10 cellular contexts compared by ENCODE assay signal in genomic region chr19:2982556-2982955, GRCh38. TPM values are rescaled to one million over a fixed set of nuclear protein-coding genes. Genes with fewer than 3 reads are reported as not detected.
DNase-seq lines count a peak whose midpoint lies in the region; ATAC-seq and TF ChIP-seq lines count a peak whose summit lies in the region.
"Had no signal": no experiment of that assay in that cellular context is flagged by ENCODE, and none has a peak within 500 bp of the region (broad histone marks: within the 10 kb centered on the region; RNA-seq: fewer than 3 reads in every experiment).

No MANE protein-coding gene starts in this region.

- TF ChIP-seq CTCF in Panc1 (IDR thresholded peaks at IDR 0.05) (no peak), nephron (IDR thresholded peaks at IDR 0.05; ENCODE audit: unreplicated experiment in 3 of 3) (no peak), testis (IDR thresholded peaks at IDR 0.05) (no peak), endodermal cell (conservative IDR thresholded peaks at IDR 0.05) (no peak)

- H3K79me1 ChIP-seq in mesendoderm (ENCODE audit: low read length): no peaks in the 10 kb centered on the region

- H3K36me3 Mint-ChIP-seq in nephron (ENCODE audit: low read depth) (no peaks in the 10 kb centered on the region), endodermal cell (ENCODE audit: low read depth) (no peaks in the 10 kb centered on the region)
- no peaks in the 10 kb centered on the region for H3K36me3 Mint-ChIP-seq in activated T-cell treated with anti-CD3 and anti-CD28 coated beads, Interleukin-2, amount 50 U/mL, for 24 hours (ENCODE audit: low read depth)

- no peak overlapping the region for H2BK120ac ChIP-seq in mesendoderm (ENCODE audit: low read depth, low read length)

- H3K4me1 Mint-ChIP-seq in nephron (peaks cover 38% of the 10 kb centered on the region), endodermal cell (peaks cover 30% of the 10 kb centered on the region)
- H3K4me1 Mint-ChIP-seq in activated T-cell treated with anti-CD3 and anti-CD28 coated beads, Interleukin-2, amount 50 U/mL, for 24 hours (ENCODE audit: low read depth): peaks cover 2% of the 10 kb centered on the region

- no peaks in the 10 kb centered on the region for H3K9me3 Mint-ChIP-seq in nephron
- H3K9me3 Mint-ChIP-seq in activated T-cell treated with anti-CD3 and anti-CD28 coated beads, Interleukin-2, amount 50 U/mL, for 24 hours: no peaks in the 10 kb centered on the region
- no peaks in the 10 kb centered on the region for H3K9me3 Mint-ChIP-seq in endodermal cell
- H3K9me3 Mint-ChIP-seq: stimulated activated naive CD8-positive, alpha-beta T cell treated with anti-CD3 and anti-CD28 coated beads, Interleukin-15, amount 100 ng/mL, for 72 hours had no signal

- no peak overlapping the region for H2BK5ac ChIP-seq in mesendoderm (ENCODE audit: low read length)

- H2BK15ac ChIP-seq in mesendoderm (replicated peaks; ENCODE audit: low read depth): no peak overlapping the region

- H3K4me2 ChIP-seq in mesendoderm (ENCODE audit: low read length): no peak overlapping the region

- no peak overlapping the region for H3K27ac ChIP-seq in Panc1 (ENCODE audit: low read length)
- H3K27ac ChIP-seq in ectodermal cell (ENCODE audit: insufficient read depth, low read depth, low read length, poor library complexity, severe bottlenecking): peak overlapping the region; percentile 23
- peak overlapping the region; percentile 8 to 16 for H3K27ac ChIP-seq in testis
- no peak overlapping the region for H3K27ac ChIP-seq in endodermal cell (ENCODE audit: low read depth, low read length)
- H3K27ac ChIP-seq in mesendoderm (ENCODE audit: low read depth, low read length): no peak overlapping the region

- H3K27ac Mint-ChIP-seq in nephron (peak overlapping the region in 2 of 3 experiments; percentile 76 to 93), endodermal cell (no peak overlapping the region)
- no peak overlapping the region for H3K27ac Mint-ChIP-seq in activated T-cell treated with anti-CD3 and anti-CD28 coated beads, Interleukin-2, amount 50 U/mL, for 24 hours

- POLR2A ChIA-PET in Panc1 (lab: Charles Lee): no interaction called here

- H3K27me3 ChIP-seq in Panc1 (ENCODE audit: control insufficient read depth, insufficient read depth, low read length) (no peaks in the 10 kb centered on the region), ectodermal cell (ENCODE audit: control insufficient read depth, insufficient read depth, low read length, poor library complexity, severe bottlenecking) (peaks cover 92% of the 10 kb centered on the region), testis (no peaks in the 10 kb centered on the region), endodermal cell (ENCODE audit: control insufficient read depth, insufficient read depth, low read length, poor library complexity, severe bottlenecking) (no peaks in the 10 kb centered on the region), mesendoderm (ENCODE audit: insufficient read depth, low read length, poor library complexity) (peaks cover 2% of the 10 kb centered on the region)

- H3K9ac ChIP-seq in endodermal cell (ENCODE audit: extremely low read depth, low read length, poor library complexity, severe bottlenecking) (no peak overlapping the region), mesendoderm (ENCODE audit: low read length) (no peak overlapping the region)

- H3K36me3 ChIP-seq in Panc1 (ENCODE audit: control insufficient read depth, insufficient read depth, low read length): no peaks in the 10 kb centered on the region
- no peaks in the 10 kb centered on the region for H3K36me3 ChIP-seq in ectodermal cell (ENCODE audit: control insufficient read depth, insufficient read depth, low read length)
- H3K36me3 ChIP-seq in testis (ENCODE audit: low read depth, missing control alignments): no peaks in the 10 kb centered on the region
- H3K36me3 ChIP-seq in endodermal cell (ENCODE audit: control insufficient read depth, insufficient read depth, low read length): no peaks in the 10 kb centered on the region
- no peaks in the 10 kb centered on the region for H3K36me3 ChIP-seq in mesendoderm (ENCODE audit: control insufficient read depth, insufficient read depth, low read length)

- TF ChIP-seq POLR2A in testis (IDR thresholded peaks at IDR 0.05): no peak

- H4K8ac ChIP-seq in mesendoderm (ENCODE audit: low read depth, low read length): no peak overlapping the region

- intact Hi-C loops in Panc1 (cut with micrococcal nuclease; ENCODE audit: unreplicated experiment): no loop called here
- intact Hi-C loops in testis (cut with DNase I; ENCODE audit: low total_unique reads): no loop called here

- H3K4me3 Mint-ChIP-seq in nephron: peak overlapping the region in 1 of 3 experiments; percentile 32
- no peak overlapping the region for H3K4me3 Mint-ChIP-seq in activated T-cell treated with anti-CD3 and anti-CD28 coated beads, Interleukin-2, amount 50 U/mL, for 24 hours
- H3K4me3 Mint-ChIP-seq in endodermal cell: no peak overlapping the region
- H3K4me3 Mint-ChIP-seq: stimulated activated naive CD8-positive, alpha-beta T cell treated with anti-CD3 and anti-CD28 coated beads, Interleukin-15, amount 100 ng/mL, for 72 hours had no signal

- H3K4me1 ChIP-seq in Panc1 (ENCODE audit: control insufficient read depth, insufficient read depth, low read length) (peaks cover 9% of the 10 kb centered on the region), ectodermal cell (ENCODE audit: control insufficient read depth, insufficient read depth, low read length) (peaks cover 30% of the 10 kb centered on the region), testis (peaks cover 20% of the 10 kb centered on the region), endodermal cell (ENCODE audit: control insufficient read depth, insufficient read depth, low read length) (peaks cover 15% of the 10 kb centered on the region), mesendoderm (ENCODE audit: control insufficient read depth, low read depth, low read length) (no peaks in the 10 kb centered on the region)

- H3K9me3 ChIP-seq in Panc1 (ENCODE audit: control insufficient read depth, insufficient read depth, low read depth, low read length): no peaks in the 10 kb centered on the region
- H3K9me3 ChIP-seq in ectodermal cell (ENCODE audit: control insufficient read depth, low read length): no peaks in the 10 kb centered on the region
- no peaks in the 10 kb centered on the region for H3K9me3 ChIP-seq in testis
- H3K9me3 ChIP-seq in endodermal cell (ENCODE audit: control insufficient read depth, low read length): no peaks in the 10 kb centered on the region

- no peaks in the 10 kb centered on the region for H3K79me2 ChIP-seq in mesendoderm (ENCODE audit: control insufficient read depth, insufficient read depth, low read length)

- H3K27me3 Mint-ChIP-seq in nephron (ENCODE audit: low read depth) (peaks cover 39% of the 10 kb centered on the region), endodermal cell (ENCODE audit: insufficient read depth) (peaks cover 44% of the 10 kb centered on the region)
- peaks cover 25% of the 10 kb centered on the region for H3K27me3 Mint-ChIP-seq in activated T-cell treated with anti-CD3 and anti-CD28 coated beads, Interleukin-2, amount 50 U/mL, for 24 hours

- CTCF ChIA-PET in Panc1 (lab: Charles Lee): no interaction called here

- H3K4me3 ChIP-seq in Panc1 (ENCODE audit: low read depth in 2 of 2, low read length in 2 of 2) (no peak overlapping the region), ectodermal cell (ENCODE audit: insufficient read depth, low read depth, low read length) (no peak overlapping the region), testis (no peak overlapping the region), endodermal cell (ENCODE audit: low read length) (no peak overlapping the region), mesendoderm (ENCODE audit: low read length) (no peak overlapping the region)

- H2AK5ac ChIP-seq in mesendoderm (ENCODE audit: low read length): no peak overlapping the region

- BruUV-seq in Panc1 (replicated peaks; lab: Mats Ljungman, UMichigan): no TSS peak

- H3K18ac ChIP-seq in mesendoderm (ENCODE audit: low read length): no peak overlapping the region

- H3K4ac ChIP-seq in mesendoderm (ENCODE audit: low read depth, low read length): no peak overlapping the region

- H4K5ac ChIP-seq in mesendoderm (ENCODE audit: low read length): no peak overlapping the region

- 46 to 47% methylated on average over 8 of the region's 8 CpGs for WGBS in ectodermal cell, 2 experiments
- 34 to 40% methylated on average over 4 to 8 of the region's 8 CpGs for WGBS in testis, 2 donors
- WGBS in endodermal cell (ENCODE audit: insufficient coverage in 1 of 2, insufficient read length in 1 of 2), 2 experiments: 81% methylated on average over 8 of the region's 8 CpGs; no CpG with 5 or more reads in 1 of the 2 experiments
- no CpG with 5 or more reads among the region's 8 CpGs for WGBS in mesendoderm (ENCODE audit: extremely low coverage, insufficient coverage, low lambda C conversion rate)

- in situ Hi-C loops in Panc1 (cut with HindIII; ENCODE audit: low pct_unique_long_range_greater_than_20kb, low sequenced_read_pairs): no loop called here

- no peak for DNase-seq in Panc1 (ENCODE audit: low read depth, low spot score)
- no peak for DNase-seq in testis
- no peak for DNase-seq in activated T-cell treated with anti-CD3 and anti-CD28 coated beads, Interleukin-2, amount 50 U/mL, for 24 hours
- DNase-seq in endodermal cell: no peak
- no peak for DNase-seq in KG1 (lab: John Stamatoyannopoulos, UW)
- DNase-seq in mesendoderm: no peak
- DNase-seq: stimulated activated CD4-positive, alpha-beta T cell treated with anti-CD3 and anti-CD28 coated beads, Interleukin-4, amount 100 ng/mL, for 24 hours; stimulated activated naive CD8-positive, alpha-beta T cell treated with anti-CD3 and anti-CD28 coated beads, Interleukin-15, amount 100 ng/mL, for 72 hours had no signal

- 0 out of 2 replicates have a peak, but pooled peaks have one; percentile 11 for ATAC-seq in Panc1
- ATAC-seq: stimulated activated naive CD8-positive, alpha-beta T cell treated with anti-CD3 and anti-CD28 coated beads, Interleukin-15, amount 100 ng/mL, for 72 hours had no signal

- H3K23ac ChIP-seq in mesendoderm (ENCODE audit: low read length): no peak overlapping the region

- no peak overlapping the region for H3K56ac ChIP-seq in mesendoderm (ENCODE audit: low read length)

RNA-seq across cellular contexts. Expression of gene TLE6, which starts 5.2 kb away (rescaled TPM):
- total RNA-seq in Panc1 (2021; ENCODE audit: unreplicated experiment) (4.0 TPM), testis (10 to 100 TPM in 1 of 2 donors, 1 to 10 TPM in 1; 9.1 to 12.5 TPM), endodermal cell (10 to 100 TPM; 13.7 to 17.3 TPM)
- 5.4 TPM for polyA plus RNA-seq in Panc1 (2012; ENCODE audit: insufficient read length)
- 0.26 TPM for polyA plus RNA-seq in ectodermal cell (2013, experiment 1 of 4)
- polyA plus RNA-seq in ectodermal cell (2013, experiment 2 of 4): 0.27 TPM
- 0.64 TPM for polyA plus RNA-seq in ectodermal cell (2013, experiment 3 of 4)
- 0.89 TPM for polyA plus RNA-seq in ectodermal cell (2013, experiment 4 of 4)
- 8.1 TPM for polyA plus RNA-seq in testis (ENCODE audit: insufficient read depth, low read depth, low replicate concordance)
- polyA plus RNA-seq in endodermal cell (2013, experiment 1 of 2): 1.2 TPM
- polyA plus RNA-seq in endodermal cell (2013, experiment 2 of 2): 1.3 TPM
- polyA plus RNA-seq in mesendoderm (2013, experiment 1 of 2): not detected
- 0.15 TPM for polyA plus RNA-seq in mesendoderm (2013, experiment 2 of 2)

RNA-seq across cellular contexts. Expression of gene ZNF77, which starts 37.8 kb away (rescaled TPM):
- total RNA-seq in Panc1 (2021; ENCODE audit: unreplicated experiment) (4.5 TPM), testis (10 to 100 TPM in 1 of 2 donors, 1 to 10 TPM in 1; 4.8 to 10.7 TPM), endodermal cell (1 to 10 TPM; 4.6 to 7.1 TPM)
- 2.7 TPM for polyA plus RNA-seq in Panc1 (2012; ENCODE audit: insufficient read length)
- 9.6 TPM for polyA plus RNA-seq in ectodermal cell (2013, experiment 1 of 4)
- 9.6 TPM for polyA plus RNA-seq in ectodermal cell (2013, experiment 2 of 4)
- 9.5 TPM for polyA plus RNA-seq in ectodermal cell (2013, experiment 3 of 4)
- polyA plus RNA-seq in ectodermal cell (2013, experiment 4 of 4): 11.5 TPM
- polyA plus RNA-seq in testis (ENCODE audit: insufficient read depth, low read depth, low replicate concordance): 5.6 TPM
- 8.7 TPM for polyA plus RNA-seq in endodermal cell (2013, experiment 1 of 2)
- 9.9 TPM for polyA plus RNA-seq in endodermal cell (2013, experiment 2 of 2)
- polyA plus RNA-seq in mesendoderm (2013, experiment 1 of 2): 1.2 TPM
- polyA plus RNA-seq in mesendoderm (2013, experiment 2 of 2): 1.3 TPM

RNA-seq across cellular contexts. Expression of gene TLE2, which starts 46.5 kb away (rescaled TPM):
- 6.2 TPM for total RNA-seq in Panc1 (2021; ENCODE audit: unreplicated experiment)
- polyA plus RNA-seq in Panc1 (2012; ENCODE audit: insufficient read length): 31.3 TPM
- 0.61 TPM for polyA plus RNA-seq in ectodermal cell (2013, experiment 1 of 4)
- polyA plus RNA-seq in ectodermal cell (2013, experiment 2 of 4): 0.73 TPM
- polyA plus RNA-seq in ectodermal cell (2013, experiment 3 of 4): 1.2 TPM
- polyA plus RNA-seq in ectodermal cell (2013, experiment 4 of 4): 1.0 TPM
- total RNA-seq in testis: 10 to 100 TPM; 70.5 to 76.6 TPM
- polyA plus RNA-seq in testis (ENCODE audit: insufficient read depth, low read depth, low replicate concordance): 30.2 TPM
- total RNA-seq in endodermal cell: 10 to 100 TPM; 75.0 to 80.3 TPM
- 8.9 TPM for polyA plus RNA-seq in endodermal cell (2013, experiment 1 of 2)
- polyA plus RNA-seq in endodermal cell (2013, experiment 2 of 2): 10.2 TPM
- polyA plus RNA-seq in mesendoderm (2013, experiment 1 of 2): 1.7 TPM
- polyA plus RNA-seq in mesendoderm (2013, experiment 2 of 2): 1.8 TPM

Comparison
In these comparisons a context has a peak if more than half of its experiments do, and no peak if none do; other contexts are left out.
1. H3K27ac ChIP-seq: peak in ectodermal cell (single experiment) and testis (2 of 2); none in Panc1 (single experiment), endodermal cell (single experiment) and mesendoderm (single experiment).
2. H3K27ac Mint-ChIP-seq: peak in nephron (2 of 3); none in activated T-cell treated with anti-CD3 and anti-CD28 coated beads, Interleukin-2, amount 50 U/mL, for 24 hours (single experiment) and endodermal cell (single experiment).